8 cellular contexts compared by ENCODE assay signal in the genomic region with DNA sequence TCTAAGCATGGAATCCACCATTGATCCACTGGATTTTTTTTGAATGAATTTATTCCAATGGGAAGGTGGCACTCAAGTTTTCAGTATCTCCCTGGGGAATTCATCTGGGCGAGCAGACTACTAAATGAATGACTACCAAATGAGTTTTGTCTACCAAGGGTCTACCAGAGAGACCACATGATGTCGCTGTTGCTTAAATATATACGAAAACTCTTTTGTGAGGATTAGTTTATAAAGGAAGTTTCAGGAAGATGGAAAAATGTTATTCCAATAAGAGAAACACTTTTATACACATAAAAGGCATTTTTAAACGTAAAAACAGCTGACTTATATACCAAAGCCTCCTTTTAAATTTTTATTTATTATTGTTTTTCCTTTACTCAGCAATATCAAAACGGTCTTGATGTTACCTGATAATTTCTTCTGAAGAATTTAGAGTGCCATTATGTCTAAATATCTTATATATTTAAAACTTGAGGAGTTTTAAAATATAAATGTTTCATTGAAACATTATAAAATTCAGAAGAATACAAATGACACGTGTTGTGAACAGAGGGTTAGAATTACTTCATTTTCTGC.
DNase-seq lines count a peak whose midpoint lies in the region; ATAC-seq, FAIRE-seq and TF ChIP-seq lines count a peak whose summit lies in the region.

No MANE protein-coding gene starts in this region.

- peaks cover 3% of the 10 kb centered on the region for H3K27me3 Mint-ChIP-seq in brain

- peak; percentile 8 for DNase-seq in BE2C
- DNase-seq in GM19239 (ENCODE audit: insufficient read length, low spot score) = peak; percentile 9
- DNase-seq in NCI-H2227 (lab: John Stamatoyannopoulos, UW; ENCODE audit: unreplicated experiment) = peak; percentile 83
- DNase-seq in left kidney (ENCODE audit: low read depth, low spot score) = peak; percentile 90
- DNase-seq in stimulated activated CD4-positive, alpha-beta T cell treated with anti-CD3 and anti-CD28 coated beads, Interleukin-15, amount 100 ng/mL, for 24 hours = no peak
- DNase-seq in effector CD4-positive, alpha-beta T cell = no peak

- TF ChIP-seq CTCF in BE2C (IDR thresholded peaks at IDR 0.05; ENCODE audit: low read depth, low read length) (peak; percentile 54), brain (conservative IDR thresholded peaks at IDR 0.05) (peak; percentile 85)

- no peaks in the 10 kb centered on the region for H3K36me3 Mint-ChIP-seq in brain

- peaks cover 31% of the 10 kb centered on the region for H3K4me1 Mint-ChIP-seq in brain

- no peak overlapping the region for H3K4me3 ChIP-seq in BE2C (ENCODE audit: low read depth, low read length)

- H3K9me3 Mint-ChIP-seq in brain = peaks cover 0 to 2% (median 0%) of the 10 kb centered on the region in 5 experiments

- H3K9me3 ChIP-seq in BE2C = no peaks in the 10 kb centered on the region

- peak overlapping the region in 1 of 5 experiments; percentile 3 for H3K4me3 Mint-ChIP-seq in brain

- no peaks in the 10 kb centered on the region for H3K36me3 ChIP-seq in BE2C

- H3K4me1 ChIP-seq in BE2C = no peaks in the 10 kb centered on the region

- no peak for ATAC-seq in HG03108 (IDR thresholded peaks at IDR 0.05; ENCODE audit: unreplicated experiment)

- FAIRE-seq in GM19239 (lab: Jason Lieb, UNC) = peak; percentile 74

- no peaks in the 10 kb centered on the region for H3K27me3 ChIP-seq in BE2C

- H3K27ac Mint-ChIP-seq in brain = peak overlapping the region in 1 of 5 experiments; percentile 26

Comparison
In these comparisons a context has a peak if more than half of its experiments do, and no peak if none do; other contexts are left out.
1. DNase-seq: peak in BE2C (single experiment), GM19239 (single experiment), NCI-H2227 (single experiment) and left kidney (single experiment); none in stimulated activated CD4-positive, alpha-beta T cell treated with anti-CD3 and anti-CD28 coated beads, Interleukin-15, amount 100 ng/mL, for 24 hours (single experiment) and effector CD4-positive, alpha-beta T cell (single experiment).